Comparison of ENCODE assay signal across 19 cellular contexts in the genomic region with DNA sequence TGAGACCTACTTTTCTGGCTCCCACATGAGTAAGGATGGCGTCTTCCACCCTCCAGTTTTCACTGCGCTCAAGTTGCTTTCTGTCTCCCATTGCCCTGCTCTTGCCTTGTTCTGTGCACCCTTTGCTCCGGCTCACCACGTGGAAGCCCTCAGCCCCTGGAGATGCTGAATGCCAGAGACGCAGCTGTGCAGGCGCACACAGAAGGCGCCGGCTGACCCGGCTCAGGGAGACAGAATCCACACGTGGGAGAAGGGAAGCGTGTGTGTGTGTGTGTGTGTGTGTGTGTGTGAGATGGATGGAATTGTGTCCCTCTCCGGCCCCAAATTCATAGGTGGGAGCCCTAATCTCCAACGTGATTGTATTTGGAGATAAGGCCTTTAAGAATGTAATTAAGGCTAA.
DNase-seq lines count a peak whose midpoint lies in the region; ATAC-seq, FAIRE-seq and TF ChIP-seq lines count a peak whose summit lies in the region.
"Had no signal": no experiment of that assay in that cellular context is flagged by ENCODE, and none has a peak within 500 bp of the region (broad histone marks: within the 10 kb centered on the region; RNA-seq: fewer than 3 reads in every experiment).

No MANE protein-coding gene starts in this region.

- ATAC-seq in left ventricle myocardium superior, result peak; percentile 30

- H3K4me3 ChIP-seq in left ventricle myocardium inferior, result no peak overlapping the region
- no peak overlapping the region for H3K4me3 ChIP-seq in H1 (ENCODE audit: extremely low read depth in 1 of 4, insufficient read depth in 2 of 4, low read depth in 3 of 4, low read length in 4 of 4)
- no peak overlapping the region for H3K4me3 ChIP-seq in testis

- H3K9me3 Mint-ChIP-seq in nephron progenitor cell, result no peaks in the 10 kb centered on the region
- H3K9me3 Mint-ChIP-seq: CD4-positive, alpha-beta T cell had no signal

- no peak overlapping the region for H2BK120ac ChIP-seq in H1 (replicated peaks; ENCODE audit: low read depth, low read length)

- H3K36me3 Mint-ChIP-seq in nephron progenitor cell (ENCODE audit: low read depth), result no peaks in the 10 kb centered on the region

- POLR2A ChIA-PET in H1 (lab: Charles Lee; ENCODE audit: partially characterized antibody), result interaction anchor here (1.5 kb wide), 1 partner anchor 11 kb away, joined by 3 read pairs; no protein-coding TSS in a partner anchor

- H3K4me2 ChIP-seq in H1 (ENCODE audit: insufficient read depth in 1 of 2, low read depth in 2 of 2, low read length in 2 of 2), result no peak overlapping the region

- no peaks in the 10 kb centered on the region for H3K36me3 ChIP-seq in left ventricle myocardium inferior
- H3K36me3 ChIP-seq in H1 (ENCODE audit: control insufficient read depth in 2 of 4, insufficient read depth in 4 of 4, low read length in 3 of 4), result no peaks in the 10 kb centered on the region
- no peaks in the 10 kb centered on the region for H3K36me3 ChIP-seq in testis (ENCODE audit: low read depth, missing control alignments)
- H3K36me3 ChIP-seq: BE2C had no signal

- TF ChIP-seq EP300 in H1 (IDR thresholded peaks at IDR 0.05; ENCODE audit: borderline replicate concordance in 1 of 2, low read depth in 2 of 2, low read length in 2 of 2), result no peak

- no peak for TF ChIP-seq RAD21 in H1 (IDR thresholded peaks at IDR 0.05 in 1 of 2, conservative IDR thresholded peaks at IDR 0.05 in 1 of 2; ENCODE audit: low read depth in 2 of 2, low read length in 2 of 2)

- H2BK15ac ChIP-seq in H1 (ENCODE audit: low read length), result no peak overlapping the region

- CTCF ChIA-PET in H1 (lab: Charles Lee; ENCODE audit: partially characterized antibody), result interaction anchor here (0.7 to 0.9 kb wide), 2 partner anchors 17 to 123 kb away, joined by 3 to 4 read pairs; no protein-coding TSS in a partner anchor

- intact Hi-C loops in left ventricle myocardium superior (cut with micrococcal nuclease), result no loop called here
- intact Hi-C loops in left ventricle myocardium inferior (cut with micrococcal nuclease), result no loop called here
- intact Hi-C loops in testis (cut with DNase I; ENCODE audit: low total_unique reads), result no loop called here

- H4K5ac ChIP-seq in H1 (ENCODE audit: insufficient read length, low read depth, low read length), result no peak overlapping the region

- H3K9ac ChIP-seq in H1 (replicated peaks in 1 of 4; ENCODE audit: extremely low read depth in 1 of 4, low read depth in 3 of 4, low read length in 3 of 4), result no peak overlapping the region

- FAIRE-seq in H1 (lab: Jason Lieb, UNC), result no peak
- FAIRE-seq: GM12891 had no signal

- TF ChIP-seq POLR2A in H1 (IDR thresholded peaks at IDR 0.05; ENCODE audit: control extremely low read depth in 1 of 2, low read depth in 2 of 2, low read length in 2 of 2), result no peak
- no peak for TF ChIP-seq POLR2A in testis (IDR thresholded peaks at IDR 0.05)

- 88% methylated on average over 12 of the region's 13 CpGs; no CpG with 5 or more reads in 1 of the 2 experiments for WGBS in H1 (ENCODE audit: extremely low coverage in 1 of 2, insufficient coverage in 1 of 2, insufficient read length in 1 of 2, insufficient replicate concordance in 2 of 2, low coverage in 1 of 2, low lambda C conversion rate in 2 of 2, missing lambda C conversion rate in 1 of 2), 2 experiments
- WGBS in testis, 2 donors, result 84 to 86% methylated on average over 13 of the region's 13 CpGs

- no peak overlapping the region for H2BK5ac ChIP-seq in H1 (ENCODE audit: low read depth, low read length)

- no peaks in the 10 kb centered on the region for H3K23me2 ChIP-seq in H1 (ENCODE audit: low read depth, low read length)

- H3K56ac ChIP-seq in H1 (replicated peaks; ENCODE audit: insufficient read length, low read depth, low read length), result no peak overlapping the region

- H3K79me2 ChIP-seq in H1 (ENCODE audit: control insufficient read depth in 1 of 2, insufficient read depth in 2 of 2, low read length in 2 of 2), result no peaks in the 10 kb centered on the region

- no peak overlapping the region for H2BK12ac ChIP-seq in H1 (ENCODE audit: low read depth, low read length)

- H4K91ac ChIP-seq in H1 (replicated peaks; ENCODE audit: insufficient read length, low read length), result no peak overlapping the region

- H3K27ac Mint-ChIP-seq in nephron progenitor cell, result peak overlapping the region; percentile 69
- H3K27ac Mint-ChIP-seq: CD4-positive, alpha-beta T cell had no signal

- no peaks in the 10 kb centered on the region for H3K4me1 ChIP-seq in left ventricle myocardium inferior
- peaks cover 0 to 4% (median 3%) of the 10 kb centered on the region in 4 experiments; a peak in 2 of 7 replicates for H3K4me1 ChIP-seq in H1 (replicated peaks in 1 of 4; ENCODE audit: control insufficient read depth in 3 of 4, insufficient read depth in 4 of 4, low read length in 3 of 4)
- H3K4me1 ChIP-seq in testis, result no peaks in the 10 kb centered on the region
- H3K4me1 ChIP-seq: BE2C had no signal

- no peak overlapping the region for H3K23ac ChIP-seq in H1 (ENCODE audit: insufficient read length)

- no peak overlapping the region for H3K4me3 Mint-ChIP-seq in nephron progenitor cell
- H3K4me3 Mint-ChIP-seq: CD4-positive, alpha-beta T cell had no signal

- no peak for DNase-seq in left ventricle myocardium superior
- DNase-seq in left ventricle myocardium inferior, result no peak
- no peak for DNase-seq in H1 (ENCODE audit: low read depth in 1 of 2, low spot score in 2 of 2)
- DNase-seq in nephron progenitor cell, result no peak
- no peak for DNase-seq in KG1 (lab: John Stamatoyannopoulos, UW)
- no peak for DNase-seq in OCI-M1 (lab: John Stamatoyannopoulos, UW)
- DNase-seq in testis, result no peak
- DNase-seq: BE2C; CD4-positive, alpha-beta T cell; EL; Karpas-422; NCI-H1436; NCI-H2029; NCI-H446 treated with DMSO at 0.1 percent for 48 hours; NCI-H69; NK-92 treated with Interleukin-12 subunit alpha and Interleukin-12 subunit beta, amount 100 ng/mL, for 24 hours; Right ventricle myocardium superior had no signal

- H2AFZ ChIP-seq in H1 (ENCODE audit: low read length), result peak overlapping the region; percentile 33; the same call in 1 of the 2 replicates

- peaks cover 49% of the 10 kb centered on the region for H3K4me1 Mint-ChIP-seq in nephron progenitor cell

- TF ChIP-seq CTCF in left ventricle myocardium inferior (IDR thresholded peaks at IDR 0.05; ENCODE audit: borderline replicate concordance) (no peak), H1 (IDR thresholded peaks at IDR 0.05; ENCODE audit: control extremely low read depth in 1 of 3, insufficient read depth in 1 of 3, low read depth in 1 of 3, low read length in 3 of 3) (no peak), nephron progenitor cell (IDR thresholded peaks at IDR 0.05) (no peak), testis (IDR thresholded peaks at IDR 0.05) (no peak)

- H3K4ac ChIP-seq in H1 (replicated peaks; ENCODE audit: insufficient read length, low read depth, low read length), result no peak overlapping the region

- H2BK20ac ChIP-seq in H1 (ENCODE audit: low read length), result 0 out of 2 replicates have a peak overlapping the region, but pooled peaks have one; percentile 1

- H3K9me3 ChIP-seq in left ventricle myocardium inferior (replicated peaks) (no peaks in the 10 kb centered on the region), H1 (ENCODE audit: insufficient read depth in 2 of 2, low read depth in 1 of 2, low read length in 1 of 2) (no peaks in the 10 kb centered on the region), testis (no peaks in the 10 kb centered on the region)
- H3K9me3 ChIP-seq: BE2C had no signal

- H4K8ac ChIP-seq in H1 (ENCODE audit: extremely low read depth, insufficient read depth, low read length), result no peak overlapping the region

- no peak overlapping the region for H3K18ac ChIP-seq in H1 (ENCODE audit: extremely low read depth, low read length)

- peaks cover 4% of the 10 kb centered on the region for H3K27me3 Mint-ChIP-seq in nephron progenitor cell (ENCODE audit: low read depth, poor library complexity)

- no peak overlapping the region for H3K14ac ChIP-seq in H1 (ENCODE audit: insufficient read length)

- no peaks in the 10 kb centered on the region for H3K79me1 ChIP-seq in H1 (ENCODE audit: low read depth, low read length)

- H4K20me1 ChIP-seq in H1 (replicated peaks in 1 of 2; ENCODE audit: control insufficient read depth in 1 of 2, insufficient read depth in 2 of 2, low read length in 2 of 2), result no peaks in the 10 kb centered on the region

- no peak overlapping the region for H3K27ac ChIP-seq in left ventricle myocardium inferior (replicated peaks)
- H3K27ac ChIP-seq in H1 (ENCODE audit: low read depth, low read length), result no peak overlapping the region
- H3K27ac ChIP-seq in testis, result no peak overlapping the region
- H3K27ac ChIP-seq: HL-60 had no signal

- H3K27me3 ChIP-seq in left ventricle myocardium inferior (ENCODE audit: low read depth), result no peaks in the 10 kb centered on the region
- H3K27me3 ChIP-seq in H1 (replicated peaks in 1 of 4; ENCODE audit: control insufficient read depth in 3 of 4, extremely low read depth in 1 of 4, insufficient read depth in 3 of 4, low read length in 3 of 4), result no peaks in the 10 kb centered on the region
- H3K27me3 ChIP-seq in testis, result no peaks in the 10 kb centered on the region
- H3K27me3 ChIP-seq: BE2C had no signal

- no peak overlapping the region for H2AK5ac ChIP-seq in H1 (ENCODE audit: low read depth, low read length)

TF ChIP-seq in H1, 55 proteins besides CTCF, POLR2A, EP300 and RAD21:
- TF ChIP-seq SP4 (IDR thresholded peaks at IDR 0.05; ENCODE audit: low read length) (no peak), NANOG (IDR thresholded peaks at IDR 0.05; ENCODE audit: insufficient read depth, low read depth, low read length, poor library complexity, severe bottlenecking) (no peak), SP1 (IDR thresholded peaks at IDR 0.05; ENCODE audit: low read depth, low read length) (no peak), SIRT6 (IDR thresholded peaks at IDR 0.05; ENCODE audit: low read length) (no peak), GABPA (IDR thresholded peaks at IDR 0.05; ENCODE audit: borderline replicate concordance, insufficient read depth, low read length) (no peak), FOSL1 (IDR thresholded peaks at IDR 0.05; ENCODE audit: insufficient read depth, low read depth, low read length) (no peak), SP2 (IDR thresholded peaks at IDR 0.05; ENCODE audit: low read length) (no peak), TAF7 (optimal IDR thresholded peaks at IDR 0.05; ENCODE audit: borderline replicate concordance, low read depth, low read length) (no peak), PHF8 (conservative IDR thresholded peaks at IDR 0.05; ENCODE audit: low read depth, low read length) (no peak), NRF1 (IDR thresholded peaks at IDR 0.05; ENCODE audit: low read depth, low read length) (no peak), CHD1 (IDR thresholded peaks at IDR 0.05; ENCODE audit: low read depth, low read length) (no peak)
